8 cellular contexts compared by ENCODE assay signal in the genomic region with DNA sequence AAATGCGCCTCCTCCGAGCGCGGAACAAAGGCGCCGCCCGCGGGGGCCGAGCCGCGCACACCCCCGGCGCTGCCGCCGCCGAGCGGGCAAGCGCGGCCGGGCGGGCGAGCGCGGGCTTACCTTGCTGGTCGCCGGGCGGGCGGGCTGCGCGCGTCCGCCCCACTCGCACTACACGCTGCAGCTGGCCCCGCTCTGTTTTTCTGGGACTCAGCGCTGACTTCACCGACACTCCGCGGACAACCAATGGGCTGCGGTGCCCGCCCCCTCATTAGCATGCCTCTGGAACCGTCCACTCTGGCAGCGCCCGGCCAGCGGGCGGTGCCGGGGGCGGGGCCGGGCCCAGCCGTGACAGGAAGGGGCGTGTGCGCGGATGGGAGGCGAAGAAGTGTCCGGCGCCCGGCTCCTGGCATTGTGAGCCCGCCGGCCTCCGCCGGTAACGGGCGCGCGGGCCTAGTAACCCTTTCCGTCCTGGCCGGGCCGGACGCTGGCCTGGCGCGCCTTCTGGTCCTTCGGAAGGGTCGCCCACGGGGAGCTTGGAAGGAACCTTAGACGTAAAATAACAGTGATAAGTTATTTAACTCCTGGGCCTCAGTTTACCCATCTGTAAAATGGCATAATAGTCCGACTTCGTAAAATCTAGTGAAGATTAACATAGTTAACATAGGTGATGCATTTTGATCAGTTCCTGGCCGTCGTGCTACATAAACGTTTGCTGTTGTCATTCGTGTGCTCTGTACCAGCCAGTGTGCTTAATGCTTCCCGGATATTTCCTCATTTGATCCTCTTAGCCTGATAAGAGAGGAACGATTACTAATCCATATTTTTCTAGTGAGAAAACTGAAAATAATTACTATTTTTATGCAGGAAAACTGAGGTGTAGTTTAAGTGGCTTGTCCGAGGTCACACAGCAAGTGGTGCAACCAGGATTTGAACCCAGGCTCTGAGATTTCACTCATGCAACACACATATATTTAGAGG. TPM values are rescaled to one million over a fixed set of nuclear protein-coding genes. Genes with fewer than 3 reads are reported as not detected.
DNase-seq lines count a peak whose midpoint lies in the region; ATAC-seq and TF ChIP-seq lines count a peak whose summit lies in the region.

Gene SORBS1 (minus strand): TSS at position 172 of the 978 bp plus-strand sequence. CDS start 120,236 bp downstream, outside the sequence.

- H3K9me3 Mint-ChIP-seq in IgD-negative memory B cell = no peaks in the 10 kb centered on the region

- peak within 1 kb of the TSS; percentile 94 to 99 (median 99) for H3K4me3 Mint-ChIP-seq in IgD-negative memory B cell

- peak; percentile 99 for ATAC-seq in GM21619 (IDR thresholded peaks at IDR 0.05; ENCODE audit: unreplicated experiment)

- H3K36me3 Mint-ChIP-seq in IgD-negative memory B cell = no peaks in the 10 kb centered on the region

- DNase-seq in DMS 273 (lab: John Stamatoyannopoulos, UW; ENCODE audit: unreplicated experiment) = peak; percentile 96
- peak; percentile 99 for DNase-seq in OCI-M1 (lab: John Stamatoyannopoulos, UW)
- peak; percentile 83 for DNase-seq in activated T-cell treated with anti-CD3 and anti-CD28 coated beads, Interleukin-2, amount 50 U/mL, for 1 hour
- DNase-seq in epithelial cell of proximal tubule (ENCODE audit: low read depth) = no peak
- DNase-seq in mucosa of gallbladder (ENCODE audit: low spot score) = peak; percentile 97
- peak; percentile 54 to 71 for DNase-seq in stimulated activated CD8-positive, alpha-beta memory T cell treated with anti-CD3 and anti-CD28 coated beads, Interleukin-4, amount 100 ng/mL, for 1 hour (ENCODE audit: low read depth in 2 of 2, low spot score in 1 of 2)

- peak within 1 kb of the TSS; percentile 3 to 89 (median 52) for H3K27ac Mint-ChIP-seq in IgD-negative memory B cell

- H3K4me3 ChIP-seq in epithelial cell of proximal tubule (ENCODE audit: low read depth, low read length) = peak within 1 kb of the TSS; percentile 96

- H3K4me1 Mint-ChIP-seq in IgD-negative memory B cell = peaks cover 0 to 8% (median 2%) of the 10 kb centered on the region in 3 donors

- no peak for TF ChIP-seq CTCF in epithelial cell of proximal tubule (conservative IDR thresholded peaks at IDR 0.05; ENCODE audit: low read depth, low read length)

- peaks cover 14% of the 10 kb centered on the region for H3K27me3 Mint-ChIP-seq in IgD-negative memory B cell

RNA-seq across cellular contexts. Expression of gene SORBS1, which starts in this region (rescaled TPM):
- 0.41 TPM for polyA plus RNA-seq in IgD-negative memory B cell
- total RNA-seq in epithelial cell of proximal tubule (7.0 and 8.5 TPM in 2 replicates), mucosa of gallbladder (431 TPM)

Comparison
In these comparisons a context has a peak if more than half of its experiments do, and no peak if none do; other contexts are left out.
1. RNA of gene SORBS1 (total RNA-seq): 431 TPM in mucosa of gallbladder (single experiment); 7.0 to 8.5 TPM in epithelial cell of proximal tubule; every median in the first group is over 10 times any median in the second.